1 cellular context compared by ENCODE assay signal in genomic region chr11:92152245-92152644, GRCh38.
TF ChIP-seq lines count a peak whose summit lies in the region.

No MANE protein-coding gene starts in this region.

TF ChIP-seq in SK-N-SH treated with all-trans-retinoic acid at 6 μM for 48 hours, 23 proteins besides CTCF, POLR2A, EP300 and RAD21 (continued from another document):
- no peak for TF ChIP-seq OSR1 (CRISPR knock-in tag; IDR thresholded peaks at IDR 0.05)
- TF ChIP-seq BACH2 (CRISPR knock-in tag; IDR thresholded peaks at IDR 0.05; ENCODE audit: borderline replicate concordance) = no peak
- no peak for TF ChIP-seq RARB (CRISPR knock-in tag; IDR thresholded peaks at IDR 0.05)
- no peak for TF ChIP-seq ZNF565 (CRISPR knock-in tag; conservative IDR thresholded peaks at IDR 0.05; ENCODE audit: low read depth)
TF ChIP-seq in SK-N-SH treated with all-trans-retinoic acid at 6 μM for 48 hours: peak in this region for 0.
